ENCODE assay signal across 9 cellular contexts in genomic region chr2:75709297-75709696, GRCh38. TPM values are rescaled to one million over a fixed set of nuclear protein-coding genes. Genes with fewer than 3 reads are reported as not detected.
DNase-seq lines count a peak whose midpoint lies in the region; ATAC-seq, FAIRE-seq and TF ChIP-seq lines count a peak whose summit lies in the region.
"Had no signal": no experiment of that assay in that cellular context is flagged by ENCODE, and none has a peak within 500 bp of the region (broad histone marks: within the 10 kb centered on the region; RNA-seq: fewer than 3 reads in every experiment).

No MANE protein-coding gene starts in this region.

- DNase-seq in LNCaP clone FGC (ENCODE audit: low read depth) (no peak), NCI-H1930 (lab: John Stamatoyannopoulos, UW) (no peak), A172 (ENCODE audit: low spot score) (no peak), NCI-H774 (lab: John Stamatoyannopoulos, UW) (no peak)
- no peak for DNase-seq in central memory CD8-positive, alpha-beta T cell (ENCODE audit: low spot score in 2 of 2)
- no peak for DNase-seq in natural killer cell treated with Interleukin-12 subunit alpha and Interleukin-12 subunit beta and Interleukin-15 and Interleukin-18, amount 100 ng/mL, for 72 hours (ENCODE audit: low spot score)
- DNase-seq: NCI-H526 had no signal

- H3K4me1 Mint-ChIP-seq in central memory CD8-positive, alpha-beta T cell, result peaks cover 25% of the 10 kb centered on the region
- H3K4me1 Mint-ChIP-seq in natural killer cell treated with Interleukin-12 subunit alpha and Interleukin-12 subunit beta and Interleukin-15 and Interleukin-18, amount 100 ng/mL, for 72 hours (ENCODE audit: low read depth in 2 of 2), result peaks cover 16 to 17% of the 10 kb centered on the region in 2 donors

- peaks cover 20% of the 10 kb centered on the region for H3K36me3 Mint-ChIP-seq in central memory CD8-positive, alpha-beta T cell (ENCODE audit: insufficient read depth)
- H3K36me3 Mint-ChIP-seq in natural killer cell treated with Interleukin-12 subunit alpha and Interleukin-12 subunit beta and Interleukin-15 and Interleukin-18, amount 100 ng/mL, for 72 hours, result peaks cover 15% of the 10 kb centered on the region

- ATAC-seq in central memory CD8-positive, alpha-beta T cell (replicated peaks; ENCODE audit: extremely low read depth, poor library complexity, severe bottlenecking), result no peak
- ATAC-seq in natural killer cell treated with Interleukin-12 subunit alpha and Interleukin-12 subunit beta and Interleukin-15 and Interleukin-18, amount 100 ng/mL, for 72 hours, result no peak
- ATAC-seq in HG02840 (IDR thresholded peaks at IDR 0.05; ENCODE audit: low FRiP score, unreplicated experiment), result no peak

- TF ChIP-seq CTCF in LNCaP clone FGC (IDR thresholded peaks at IDR 0.05; ENCODE audit: control insufficient read depth, extremely low read depth, insufficient read depth), result no peak

- no peak overlapping the region for H3K27ac Mint-ChIP-seq in central memory CD8-positive, alpha-beta T cell (ENCODE audit: low read depth)
- H3K27ac Mint-ChIP-seq in natural killer cell treated with Interleukin-12 subunit alpha and Interleukin-12 subunit beta and Interleukin-15 and Interleukin-18, amount 100 ng/mL, for 72 hours, result peak overlapping the region; percentile 24 to 56

- peak; percentile 48 for FAIRE-seq in G401.6 (lab: Jason Lieb, UNC)

- peak overlapping the region; percentile 33 for H3K4me3 Mint-ChIP-seq in central memory CD8-positive, alpha-beta T cell
- H3K4me3 Mint-ChIP-seq in natural killer cell treated with Interleukin-12 subunit alpha and Interleukin-12 subunit beta and Interleukin-15 and Interleukin-18, amount 100 ng/mL, for 72 hours, result peak overlapping the region; percentile 85

- no peaks in the 10 kb centered on the region for H3K9me3 Mint-ChIP-seq in central memory CD8-positive, alpha-beta T cell
- no peaks in the 10 kb centered on the region for H3K9me3 Mint-ChIP-seq in natural killer cell treated with Interleukin-12 subunit alpha and Interleukin-12 subunit beta and Interleukin-15 and Interleukin-18, amount 100 ng/mL, for 72 hours

- no peaks in the 10 kb centered on the region for H3K27me3 Mint-ChIP-seq in central memory CD8-positive, alpha-beta T cell
- H3K27me3 Mint-ChIP-seq in natural killer cell treated with Interleukin-12 subunit alpha and Interleukin-12 subunit beta and Interleukin-15 and Interleukin-18, amount 100 ng/mL, for 72 hours, result no peaks in the 10 kb centered on the region

- H3K4me3 ChIP-seq in LNCaP clone FGC (ENCODE audit: low read depth, low read length), result peak overlapping the region; percentile 60

RNA-seq across cellular contexts. Expression of gene GCFC2, which starts 1.4 kb away (rescaled TPM):
- 10 to 100 TPM; 13.5 to 24.8 TPM for total RNA-seq in natural killer cell treated with Interleukin-12 subunit alpha and Interleukin-12 subunit beta and Interleukin-15 and Interleukin-18, amount 100 ng/mL, for 72 hours
- total RNA-seq in A172 (2014; rRNA removed; shearing (Covaris generic)), result 32.1 and 43.0 TPM in 2 replicates
